Comparison of ENCODE assay signal across 8 cellular contexts in the genomic region with DNA sequence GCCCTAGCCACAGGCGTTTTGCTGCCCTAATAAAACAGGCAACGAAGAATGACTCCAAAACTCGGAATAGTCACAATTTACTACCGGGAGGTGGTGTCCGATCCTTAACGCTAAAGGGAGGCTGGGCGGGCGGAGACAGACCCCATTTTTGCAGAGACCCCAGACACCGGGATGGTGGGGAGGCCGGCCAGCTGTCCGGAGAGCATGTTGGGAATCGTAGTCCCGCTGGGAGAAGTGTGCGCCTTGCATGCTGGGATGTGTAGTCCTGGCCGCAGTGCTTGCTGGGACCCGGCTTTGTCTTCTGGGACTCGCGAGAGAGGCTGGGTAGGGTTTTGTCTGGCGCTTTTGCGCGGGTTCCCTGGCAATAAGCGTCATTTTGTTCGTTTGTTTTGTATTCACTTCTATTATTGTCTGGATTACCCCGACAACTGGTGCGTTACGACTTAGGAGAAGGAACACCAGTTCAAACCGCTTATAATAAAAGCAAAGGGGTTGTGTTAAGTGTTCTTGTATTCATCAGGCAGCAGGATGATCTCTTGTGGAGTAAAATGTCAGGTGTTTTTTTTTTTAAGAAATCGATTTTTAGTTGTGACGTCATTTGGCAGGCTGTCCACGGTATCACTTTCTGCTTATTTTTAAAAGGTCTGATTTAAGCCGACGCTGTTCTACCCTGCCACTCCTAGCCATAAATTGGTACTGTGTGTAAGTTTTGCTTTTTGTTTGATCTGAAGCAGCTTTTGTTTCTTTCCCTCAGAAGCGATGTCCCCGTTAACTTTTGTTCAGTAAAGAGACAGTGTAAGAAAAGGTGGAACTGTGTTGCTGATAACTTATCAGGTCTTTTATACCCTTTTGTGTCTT. TPM values are rescaled to one million over a fixed set of nuclear protein-coding genes. Genes with fewer than 3 reads are reported as not detected.
DNase-seq lines count a peak whose midpoint lies in the region; ATAC-seq and TF ChIP-seq lines count a peak whose summit lies in the region.

No MANE protein-coding gene starts in this region.

- DNase-seq in GM13976 (ENCODE audit: low spot score): peak; percentile 91
- DNase-seq in NCI-H1436 treated with DMSO at 0.1 percent for 48 hours (lab: John Stamatoyannopoulos, UW): peak; percentile 71
- peak; percentile 96 for DNase-seq in T follicular helper cell (ENCODE audit: low read depth)
- peak; percentile 88 to 100 (median 99) for DNase-seq in amygdala (lab: John Stamatoyannopoulos, UW)
- peak; percentile 95 for DNase-seq in left ventricle myocardium inferior
- peak; percentile 99 for DNase-seq in posterior vena cava (ENCODE audit: low spot score)
- DNase-seq in ureter (ENCODE audit: low spot score): peak; percentile 96

- no peaks in the 10 kb centered on the region for H3K27me3 ChIP-seq in left ventricle myocardium inferior (ENCODE audit: low read depth)

- ATAC-seq in HG02852 (IDR thresholded peaks at IDR 0.05; ENCODE audit: unreplicated experiment): peak; percentile 85

- no peaks in the 10 kb centered on the region for H3K9me3 ChIP-seq in left ventricle myocardium inferior (replicated peaks)

- peak overlapping the region; percentile 86 for H3K4me3 ChIP-seq in left ventricle myocardium inferior

- intact Hi-C loops in left ventricle myocardium inferior (cut with micrococcal nuclease): no loop called here
- intact Hi-C loops in posterior vena cava (cut with DNase I): no loop called here

- peak overlapping the region; percentile 89 for H3K27ac ChIP-seq in left ventricle myocardium inferior (replicated peaks)

- H3K36me3 ChIP-seq in left ventricle myocardium inferior: peaks cover 14% of the 10 kb centered on the region

- peaks cover 44% of the 10 kb centered on the region for H3K4me1 ChIP-seq in left ventricle myocardium inferior

- in situ Hi-C loops in GM13976 (cut with MboI; ENCODE audit: low sequenced_read_pairs, unreplicated experiment): no loop called here

- TF ChIP-seq CTCF in GM13976 (IDR thresholded peaks at IDR 0.05; ENCODE audit: borderline replicate concordance, control extremely low read depth, extremely low read depth, insufficient read depth, missing control alignments): no peak
- no peak for TF ChIP-seq CTCF in left ventricle myocardium inferior (IDR thresholded peaks at IDR 0.05; ENCODE audit: borderline replicate concordance)

RNA-seq across cellular contexts. Expression of gene HSPH1, which starts 0.7 kb away (rescaled TPM):
- 78.8 TPM for total RNA-seq in left ventricle myocardium inferior
- total RNA-seq in posterior vena cava: 10 to 100 TPM; 42.3 to 54.1 TPM
- 80.3 TPM for total RNA-seq in ureter

RNA-seq across cellular contexts. Expression of gene B3GLCT, which starts 37.4 kb away (rescaled TPM):
- 19.5 TPM for total RNA-seq in left ventricle myocardium inferior
- total RNA-seq in posterior vena cava: 1 to 10 TPM; 5.6 to 7.3 TPM
- 4.1 TPM for total RNA-seq in ureter

Comparison
In these comparisons a context has a peak if more than half of its experiments do, and no peak if none do; other contexts are left out.
1. Peak in every context shown above with its lines: DNase-seq, ATAC-seq, H3K4me3 ChIP-seq and H3K27ac ChIP-seq.